34 cellular contexts compared by ENCODE assay signal in the genomic region with DNA sequence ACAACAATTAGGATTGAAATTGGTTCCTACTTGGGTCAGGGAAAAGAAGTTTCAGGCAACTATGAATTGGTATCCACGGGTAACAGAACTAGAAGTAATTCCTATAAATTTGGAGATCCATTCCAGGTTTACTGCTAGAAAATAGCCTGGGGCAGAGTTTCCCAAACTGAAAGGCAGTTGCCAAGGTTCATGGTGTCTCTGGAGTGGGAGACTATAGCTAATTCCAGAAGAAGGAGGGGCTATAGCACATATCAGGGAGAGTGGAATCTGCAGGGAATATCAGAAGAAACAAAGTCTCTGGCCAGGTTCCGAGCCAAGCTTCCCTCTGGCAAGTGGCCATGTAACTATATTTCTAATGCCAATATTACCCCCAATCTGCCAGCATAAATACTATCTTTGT.
"Had no signal": no experiment of that assay in that cellular context is flagged by ENCODE, and none has a peak within 500 bp of the region (broad histone marks: within the 10 kb centered on the region; RNA-seq: fewer than 3 reads in every experiment).

No MANE protein-coding gene starts in this region.

- H3K27me3 ChIP-seq: adrenal gland, body of pancreas, brain microvascular endothelial cell, breast epithelium had no signal

- H3K27ac ChIP-seq: adrenal gland, body of pancreas, brain microvascular endothelial cell, breast epithelium, VCaP had no signal

- H3K27me3 Mint-ChIP-seq: activated CD4-positive, alpha-beta memory T cell treated with anti-CD3 and anti-CD28 coated beads, Interleukin-2, amount 10 ng/mL, durations not matched to agents 7 days and 5 days; activated CD4-positive, alpha-beta T cell treated with anti-CD3 and anti-CD28 coated beads for 36 hours; activated CD4-positive, alpha-beta T cell treated with anti-CD3 and anti-CD28 coated beads, Interleukin-2, amount 10 ng/mL, durations not matched to agents 7 days and 5 days; activated CD8-positive, alpha-beta memory T cell treated with anti-CD3 and anti-CD28 coated beads, Interleukin-2, amount 10 ng/mL, durations not matched to agents 7 days and 5 days; activated naive CD4-positive, alpha-beta T cell treated with anti-CD3 and anti-CD28 coated beads, Interleukin-2, amount 10 ng/mL, durations not matched to agents 7 days and 5 days; activated naive CD4-positive, alpha-beta T cell treated with anti-CD3 and anti-CD28 coated beads, Interleukin-2, amount 50 U/mL, for 24 hours; activated naive CD8-positive, alpha-beta T cell; activated naive CD8-positive, alpha-beta T cell treated with anti-CD3 and anti-CD28 coated beads, Interleukin-2, amount 10 ng/mL, durations not matched to agents 7 days and 5 days; activated naive CD8-positive, alpha-beta T cell treated with anti-CD3 and anti-CD28 coated beads, Interleukin-2, amount 50 U/mL, for 24 hours; activated T-cell treated with anti-CD3 and anti-CD28 coated beads, Interleukin-2, amount 50 U/mL, for 24 hours had no signal

- H3K36me3 Mint-ChIP-seq: activated CD8-positive, alpha-beta memory T cell treated with anti-CD3 and anti-CD28 coated beads, Interleukin-2, amount 10 ng/mL, durations not matched to agents 7 days and 5 days; activated naive CD4-positive, alpha-beta T cell treated with anti-CD3 and anti-CD28 coated beads, Interleukin-2, amount 10 ng/mL, durations not matched to agents 7 days and 5 days; activated naive CD4-positive, alpha-beta T cell treated with anti-CD3 and anti-CD28 coated beads, Interleukin-2, amount 50 U/mL, for 24 hours; activated naive CD8-positive, alpha-beta T cell; activated naive CD8-positive, alpha-beta T cell treated with anti-CD3 and anti-CD28 coated beads, Interleukin-2, amount 10 ng/mL, durations not matched to agents 7 days and 5 days had no signal

- H3K4me1 Mint-ChIP-seq: activated CD4-positive, alpha-beta memory T cell treated with anti-CD3 and anti-CD28 coated beads, Interleukin-2, amount 10 ng/mL, durations not matched to agents 7 days and 5 days; activated CD4-positive, alpha-beta T cell treated with anti-CD3 and anti-CD28 coated beads for 36 hours; activated CD4-positive, alpha-beta T cell treated with anti-CD3 and anti-CD28 coated beads, Interleukin-2, amount 10 ng/mL, durations not matched to agents 7 days and 5 days; activated CD8-positive, alpha-beta memory T cell treated with anti-CD3 and anti-CD28 coated beads, Interleukin-2, amount 10 ng/mL, durations not matched to agents 7 days and 5 days; activated naive CD4-positive, alpha-beta T cell treated with anti-CD3 and anti-CD28 coated beads, Interleukin-2, amount 10 ng/mL, durations not matched to agents 7 days and 5 days; activated naive CD4-positive, alpha-beta T cell treated with anti-CD3 and anti-CD28 coated beads, Interleukin-2, amount 50 U/mL, for 24 hours; activated naive CD8-positive, alpha-beta T cell treated with anti-CD3 and anti-CD28 coated beads, Interleukin-2, amount 10 ng/mL, durations not matched to agents 7 days and 5 days; activated naive CD8-positive, alpha-beta T cell treated with anti-CD3 and anti-CD28 coated beads, Interleukin-2, amount 50 U/mL, for 24 hours had no signal

- H3K4me3 ChIP-seq: adrenal gland, body of pancreas, breast epithelium had no signal

- H3K9me3 Mint-ChIP-seq: activated CD4-positive, alpha-beta T cell treated with anti-CD3 and anti-CD28 coated beads, Interleukin-2, amount 10 ng/mL, durations not matched to agents 7 days and 5 days; activated naive CD4-positive, alpha-beta T cell treated with anti-CD3 and anti-CD28 coated beads, Interleukin-2, amount 50 U/mL, for 24 hours; activated naive CD8-positive, alpha-beta T cell treated with anti-CD3 and anti-CD28 coated beads, Interleukin-2, amount 10 ng/mL, durations not matched to agents 7 days and 5 days; T-helper 2 cell treated with Interferon-gamma antibody and Interleukin-4, amounts not matched to agents 5 μg/mL and 100 μg/mL, for 36 hours had no signal

- DNase-seq: activated CD4-positive, alpha-beta memory T cell treated with anti-CD3 and anti-CD28 coated beads, Interleukin-2, amount 10 ng/mL, durations not matched to agents 7 days and 5 days; activated CD4-positive, alpha-beta T cell treated with anti-CD3 and anti-CD28 coated beads for 1 hour; activated CD4-positive, alpha-beta T cell treated with anti-CD3 and anti-CD28 coated beads for 36 hours; activated CD4-positive, alpha-beta T cell treated with anti-CD3 and anti-CD28 coated beads for 48 hours; activated CD4-positive, alpha-beta T cell treated with anti-CD3 and anti-CD28 coated beads, Interleukin-2, amount 10 ng/mL, durations not matched to agents 7 days and 5 days; activated CD4-positive, alpha-beta T cell treated with anti-CD3 and anti-CD28 coated beads, Interleukin-2, amount 50 U/mL, for 48 hours; activated CD4-positive, CD25-positive, alpha-beta regulatory T cell; activated CD8-positive, alpha-beta memory T cell treated with anti-CD3 and anti-CD28 coated beads for 24 hours; activated CD8-positive, alpha-beta memory T cell treated with anti-CD3 and anti-CD28 coated beads, Interleukin-2, amount 10 ng/mL, durations not matched to agents 7 days and 5 days; activated CD8-positive, alpha-beta memory T cell treated with anti-CD3 and anti-CD28 coated beads, Interleukin-2, amount 50 U/mL, for 48 hours; activated CD8-positive, alpha-beta T cell treated with anti-CD3 and anti-CD28 coated beads, Interleukin-2, amount 10 ng/mL, durations not matched to agents 7 days and 5 days; activated effector memory CD4-positive, alpha-beta T cell treated with Interleukin-2 at 50 U/mL for 16 hours; activated gamma-delta T cell; activated naive CD4-positive, alpha-beta T cell treated with anti-CD3 and anti-CD28 coated beads, Interleukin-2, amount 10 ng/mL, durations not matched to agents 7 days and 5 days; activated naive CD4-positive, alpha-beta T cell treated with Interleukin-2 at 50 U/mL for 16 hours; activated naive CD8-positive, alpha-beta T cell treated with anti-CD3 and anti-CD28 coated beads, Interleukin-2, amount 10 ng/mL, durations not matched to agents 7 days and 5 days; activated naive CD8-positive, alpha-beta T cell treated with anti-CD3 and anti-CD28 coated beads, Interleukin-2, amount 50 U/mL, for 24 hours; activated T-cell treated with anti-CD3 and anti-CD28 coated beads, Interleukin-2, amount 50 U/mL, for 24 hours; activated T-cell treated with anti-CD3 and anti-CD28 coated beads, Interleukin-2, amount 50 U/mL, for 48 hours; adrenal gland; amniotic stem cell; aorta; body of pancreas; brain microvascular endothelial cell; central memory CD4-positive, alpha-beta T cell; T-helper 2 cell; T-helper 9 cell had no signal

- H3K4me3 Mint-ChIP-seq: activated CD4-positive, alpha-beta memory T cell treated with anti-CD3 and anti-CD28 coated beads, Interleukin-2, amount 10 ng/mL, durations not matched to agents 7 days and 5 days; activated CD4-positive, alpha-beta T cell treated with anti-CD3 and anti-CD28 coated beads for 36 hours; activated CD4-positive, alpha-beta T cell treated with anti-CD3 and anti-CD28 coated beads, Interleukin-2, amount 10 ng/mL, durations not matched to agents 7 days and 5 days; activated CD8-positive, alpha-beta memory T cell treated with anti-CD3 and anti-CD28 coated beads, Interleukin-2, amount 10 ng/mL, durations not matched to agents 7 days and 5 days; activated CD8-positive, alpha-beta T cell treated with anti-CD3 and anti-CD28 coated beads, Interleukin-2, amount 10 ng/mL, durations not matched to agents 7 days and 5 days; activated naive CD4-positive, alpha-beta T cell treated with anti-CD3 and anti-CD28 coated beads, Interleukin-2, amount 10 ng/mL, durations not matched to agents 7 days and 5 days; activated naive CD4-positive, alpha-beta T cell treated with anti-CD3 and anti-CD28 coated beads, Interleukin-2, amount 50 U/mL, for 24 hours; activated naive CD8-positive, alpha-beta T cell; activated naive CD8-positive, alpha-beta T cell treated with anti-CD3 and anti-CD28 coated beads, Interleukin-2, amount 10 ng/mL, durations not matched to agents 7 days and 5 days; activated naive CD8-positive, alpha-beta T cell treated with anti-CD3 and anti-CD28 coated beads, Interleukin-2, amount 50 U/mL, for 24 hours; activated T-cell treated with anti-CD3 and anti-CD28 coated beads, Interleukin-2, amount 50 U/mL, for 24 hours; T-helper 1 cell treated with Interleukin-12 subunit alpha and Interleukin-12 subunit beta and Interleukin-4 antibody, amounts not matched to agents 30 μg/mL and 1 μg/mL, for 36 hours; T-helper 2 cell treated with Interferon-gamma antibody and Interleukin-4, amounts not matched to agents 5 μg/mL and 100 μg/mL, for 36 hours had no signal

- H3K27ac Mint-ChIP-seq: activated CD4-positive, alpha-beta memory T cell treated with anti-CD3 and anti-CD28 coated beads, Interleukin-2, amount 10 ng/mL, durations not matched to agents 7 days and 5 days; activated CD4-positive, alpha-beta T cell treated with anti-CD3 and anti-CD28 coated beads for 36 hours; activated CD4-positive, alpha-beta T cell treated with anti-CD3 and anti-CD28 coated beads, Interleukin-2, amount 10 ng/mL, durations not matched to agents 7 days and 5 days; activated CD8-positive, alpha-beta memory T cell treated with anti-CD3 and anti-CD28 coated beads, Interleukin-2, amount 10 ng/mL, durations not matched to agents 7 days and 5 days; activated CD8-positive, alpha-beta T cell treated with anti-CD3 and anti-CD28 coated beads, Interleukin-2, amount 10 ng/mL, durations not matched to agents 7 days and 5 days; activated naive CD4-positive, alpha-beta T cell treated with anti-CD3 and anti-CD28 coated beads, Interleukin-2, amount 10 ng/mL, durations not matched to agents 7 days and 5 days; activated naive CD4-positive, alpha-beta T cell treated with anti-CD3 and anti-CD28 coated beads, Interleukin-2, amount 50 U/mL, for 24 hours; activated naive CD8-positive, alpha-beta T cell; activated naive CD8-positive, alpha-beta T cell treated with anti-CD3 and anti-CD28 coated beads, Interleukin-2, amount 10 ng/mL, durations not matched to agents 7 days and 5 days; activated naive CD8-positive, alpha-beta T cell treated with anti-CD3 and anti-CD28 coated beads, Interleukin-2, amount 50 U/mL, for 24 hours; activated T-cell treated with anti-CD3 and anti-CD28 coated beads, Interleukin-2, amount 50 U/mL, for 24 hours; activated T-helper 2 cell treated with anti-CD3 and anti-CD28 coated beads, Interferon-gamma antibody, Interleukin-2, Interleukin-4, amounts not matched to agents 10 μg/mL and 5 μg/mL and 100 μg/mL, durations not matched to agents 14 hours and 24 hours and 36 hours; T-helper 1 cell treated with Interleukin-12 subunit alpha and Interleukin-12 subunit beta and Interleukin-4 antibody, amounts not matched to agents 30 μg/mL and 1 μg/mL, for 36 hours; T-helper 2 cell treated with Interferon-gamma antibody and Interleukin-4, amounts not matched to agents 5 μg/mL and 100 μg/mL, for 36 hours had no signal

- H3K36me3 ChIP-seq: adrenal gland, brain microvascular endothelial cell, breast epithelium had no signal

- H3K9me3 ChIP-seq: adrenal gland, body of pancreas, breast epithelium had no signal

- H3K4me1 ChIP-seq: adrenal gland, body of pancreas, breast epithelium had no signal
